ENCODE assay signal across 1 cellular context in the genomic region with DNA sequence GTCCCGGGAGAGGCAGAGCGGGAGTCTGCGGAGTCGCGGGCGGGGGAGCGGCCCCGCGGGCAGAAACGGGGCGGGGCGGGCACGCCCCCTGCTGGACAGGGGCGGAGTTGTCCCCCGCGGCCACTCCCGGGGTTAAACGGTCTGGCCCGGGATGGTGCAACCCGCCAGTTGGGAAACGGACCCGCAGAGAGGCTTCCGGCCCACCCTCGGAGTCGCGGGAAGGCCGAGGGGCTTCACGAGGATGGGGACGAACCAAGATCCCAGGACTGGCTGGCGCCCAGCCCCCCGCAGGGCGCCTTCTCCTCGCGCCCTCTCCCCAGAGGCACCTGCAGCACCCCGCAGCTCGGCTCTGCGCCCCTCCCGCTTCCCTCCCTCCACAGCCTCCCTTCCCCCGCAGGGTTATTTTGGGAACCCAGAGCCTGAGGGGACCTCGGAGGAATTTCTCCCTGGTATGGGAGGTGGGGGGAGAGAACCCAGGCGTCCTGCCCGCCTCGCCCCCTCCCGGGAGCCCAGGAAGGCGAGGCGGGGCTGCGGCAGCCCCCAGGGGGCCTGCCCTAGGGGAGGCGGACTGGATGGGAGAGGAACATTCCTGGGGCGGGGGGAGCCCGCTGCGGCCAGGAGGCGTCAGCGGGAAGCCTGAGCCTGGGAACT.
TF ChIP-seq lines count a peak whose summit lies in the region.

No MANE protein-coding gene starts in this region.

TF ChIP-seq in WTC11, 78 proteins besides CTCF, POLR2A, EP300 and RAD21 (continued from another document and continues in another):
- TF ChIP-seq, protein P1, sequence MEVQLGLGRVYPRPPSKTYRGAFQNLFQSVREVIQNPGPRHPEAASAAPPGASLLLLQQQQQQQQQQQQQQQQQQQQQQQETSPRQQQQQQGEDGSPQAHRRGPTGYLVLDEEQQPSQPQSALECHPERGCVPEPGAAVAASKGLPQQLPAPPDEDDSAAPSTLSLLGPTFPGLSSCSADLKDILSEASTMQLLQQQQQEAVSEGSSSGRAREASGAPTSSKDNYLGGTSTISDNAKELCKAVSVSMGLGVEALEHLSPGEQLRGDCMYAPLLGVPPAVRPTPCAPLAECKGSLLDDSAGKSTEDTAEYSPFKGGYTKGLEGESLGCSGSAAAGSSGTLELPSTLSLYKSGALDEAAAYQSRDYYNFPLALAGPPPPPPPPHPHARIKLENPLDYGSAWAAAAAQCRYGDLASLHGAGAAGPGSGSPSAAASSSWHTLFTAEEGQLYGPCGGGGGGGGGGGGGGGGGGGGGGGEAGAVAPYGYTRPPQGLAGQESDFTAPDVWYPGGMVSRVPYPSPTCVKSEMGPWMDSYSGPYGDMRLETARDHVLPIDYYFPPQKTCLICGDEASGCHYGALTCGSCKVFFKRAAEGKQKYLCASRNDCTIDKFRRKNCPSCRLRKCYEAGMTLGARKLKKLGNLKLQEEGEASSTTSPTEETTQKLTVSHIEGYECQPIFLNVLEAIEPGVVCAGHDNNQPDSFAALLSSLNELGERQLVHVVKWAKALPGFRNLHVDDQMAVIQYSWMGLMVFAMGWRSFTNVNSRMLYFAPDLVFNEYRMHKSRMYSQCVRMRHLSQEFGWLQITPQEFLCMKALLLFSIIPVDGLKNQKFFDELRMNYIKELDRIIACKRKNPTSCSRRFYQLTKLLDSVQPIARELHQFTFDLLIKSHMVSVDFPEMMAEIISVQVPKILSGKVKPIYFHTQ (CRISPR knock-in tag; IDR thresholded peaks at IDR 0.05), result no peak
- TF ChIP-seq TEAD1 (CRISPR knock-in tag; IDR thresholded peaks at IDR 0.05) (no peak), ETV6 (CRISPR knock-in tag; IDR thresholded peaks at IDR 0.05) (peak; percentile 60; the same call in 1 of the 2 replicates), NFE2L1 (CRISPR knock-in tag; IDR thresholded peaks at IDR 0.05) (no peak), NFYB (CRISPR knock-in tag; conservative IDR thresholded peaks at IDR 0.05; ENCODE audit: low read depth) (no peak), ZBTB21 (CRISPR knock-in tag; IDR thresholded peaks at IDR 0.05; ENCODE audit: borderline replicate concordance) (no peak), ZNF263 (CRISPR knock-in tag; IDR thresholded peaks at IDR 0.05; ENCODE audit: low read depth) (no peak), E2F4 (CRISPR knock-in tag; IDR thresholded peaks at IDR 0.05; ENCODE audit: borderline replicate concordance, low read depth) (no peak), USF2 (CRISPR knock-in tag; IDR thresholded peaks at IDR 0.05) (no peak), PRRX2 (CRISPR knock-in tag; IDR thresholded peaks at IDR 0.05) (no peak), RORB (CRISPR knock-in tag; IDR thresholded peaks at IDR 0.05) (no peak), KAT7 (CRISPR knock-in tag; IDR thresholded peaks at IDR 0.05; ENCODE audit: borderline replicate concordance) (no peak), EMX1 (CRISPR knock-in tag; IDR thresholded peaks at IDR 0.05) (no peak), FOXP4 (CRISPR knock-in tag; IDR thresholded peaks at IDR 0.05) (no peak), ZNF671 (CRISPR knock-in tag; IDR thresholded peaks at IDR 0.05) (no peak), NR3C1 (CRISPR knock-in tag; conservative IDR thresholded peaks at IDR 0.05; ENCODE audit: low read depth) (no peak), E2F1 (CRISPR knock-in tag; IDR thresholded peaks at IDR 0.05) (no peak), ZNF138 (CRISPR knock-in tag; conservative IDR thresholded peaks at IDR 0.05) (no peak), HMGXB4 (CRISPR knock-in tag; IDR thresholded peaks at IDR 0.05) (peak; percentile 85), SP1 (CRISPR knock-in tag; conservative IDR thresholded peaks at IDR 0.05) (peak; percentile 51), CREM (CRISPR knock-in tag; IDR thresholded peaks at IDR 0.05) (no peak), ZNF425 (CRISPR knock-in tag; conservative IDR thresholded peaks at IDR 0.05) (no peak), GRHL2 (CRISPR knock-in tag; IDR thresholded peaks at IDR 0.05; ENCODE audit: insufficient replicate concordance, severe bottlenecking) (no peak), ZNF396 (CRISPR knock-in tag; IDR thresholded peaks at IDR 0.05; ENCODE audit: borderline replicate concordance) (no peak), OVOL2 (CRISPR knock-in tag; IDR thresholded peaks at IDR 0.05; ENCODE audit: borderline replicate concordance) (no peak), CREB1 (CRISPR knock-in tag; IDR thresholded peaks at IDR 0.05) (no peak)
- TF ChIP-seq, protein P2, sequence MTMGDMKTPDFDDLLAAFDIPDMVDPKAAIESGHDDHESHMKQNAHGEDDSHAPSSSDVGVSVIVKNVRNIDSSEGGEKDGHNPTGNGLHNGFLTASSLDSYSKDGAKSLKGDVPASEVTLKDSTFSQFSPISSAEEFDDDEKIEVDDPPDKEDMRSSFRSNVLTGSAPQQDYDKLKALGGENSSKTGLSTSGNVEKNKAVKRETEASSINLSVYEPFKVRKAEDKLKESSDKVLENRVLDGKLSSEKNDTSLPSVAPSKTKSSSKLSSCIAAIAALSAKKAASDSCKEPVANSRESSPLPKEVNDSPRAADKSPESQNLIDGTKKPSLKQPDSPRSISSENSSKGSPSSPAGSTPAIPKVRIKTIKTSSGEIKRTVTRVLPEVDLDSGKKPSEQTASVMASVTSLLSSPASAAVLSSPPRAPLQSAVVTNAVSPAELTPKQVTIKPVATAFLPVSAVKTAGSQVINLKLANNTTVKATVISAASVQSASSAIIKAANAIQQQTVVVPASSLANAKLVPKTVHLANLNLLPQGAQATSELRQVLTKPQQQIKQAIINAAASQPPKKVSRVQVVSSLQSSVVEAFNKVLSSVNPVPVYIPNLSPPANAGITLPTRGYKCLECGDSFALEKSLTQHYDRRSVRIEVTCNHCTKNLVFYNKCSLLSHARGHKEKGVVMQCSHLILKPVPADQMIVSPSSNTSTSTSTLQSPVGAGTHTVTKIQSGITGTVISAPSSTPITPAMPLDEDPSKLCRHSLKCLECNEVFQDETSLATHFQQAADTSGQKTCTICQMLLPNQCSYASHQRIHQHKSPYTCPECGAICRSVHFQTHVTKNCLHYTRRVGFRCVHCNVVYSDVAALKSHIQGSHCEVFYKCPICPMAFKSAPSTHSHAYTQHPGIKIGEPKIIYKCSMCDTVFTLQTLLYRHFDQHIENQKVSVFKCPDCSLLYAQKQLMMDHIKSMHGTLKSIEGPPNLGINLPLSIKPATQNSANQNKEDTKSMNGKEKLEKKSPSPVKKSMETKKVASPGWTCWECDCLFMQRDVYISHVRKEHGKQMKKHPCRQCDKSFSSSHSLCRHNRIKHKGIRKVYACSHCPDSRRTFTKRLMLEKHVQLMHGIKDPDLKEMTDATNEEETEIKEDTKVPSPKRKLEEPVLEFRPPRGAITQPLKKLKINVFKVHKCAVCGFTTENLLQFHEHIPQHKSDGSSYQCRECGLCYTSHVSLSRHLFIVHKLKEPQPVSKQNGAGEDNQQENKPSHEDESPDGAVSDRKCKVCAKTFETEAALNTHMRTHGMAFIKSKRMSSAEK (CRISPR knock-in tag; IDR thresholded peaks at IDR 0.05; ENCODE audit: borderline replicate concordance), result no peak
- TF ChIP-seq, protein P3, sequence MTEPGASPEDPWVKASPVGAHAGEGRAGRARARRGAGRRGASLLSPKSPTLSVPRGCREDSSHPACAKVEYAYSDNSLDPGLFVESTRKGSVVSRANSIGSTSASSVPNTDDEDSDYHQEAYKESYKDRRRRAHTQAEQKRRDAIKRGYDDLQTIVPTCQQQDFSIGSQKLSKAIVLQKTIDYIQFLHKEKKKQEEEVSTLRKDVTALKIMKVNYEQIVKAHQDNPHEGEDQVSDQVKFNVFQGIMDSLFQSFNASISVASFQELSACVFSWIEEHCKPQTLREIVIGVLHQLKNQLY (CRISPR knock-in tag; IDR thresholded peaks at IDR 0.05), result no peak
- TF ChIP-seq, protein P4, sequence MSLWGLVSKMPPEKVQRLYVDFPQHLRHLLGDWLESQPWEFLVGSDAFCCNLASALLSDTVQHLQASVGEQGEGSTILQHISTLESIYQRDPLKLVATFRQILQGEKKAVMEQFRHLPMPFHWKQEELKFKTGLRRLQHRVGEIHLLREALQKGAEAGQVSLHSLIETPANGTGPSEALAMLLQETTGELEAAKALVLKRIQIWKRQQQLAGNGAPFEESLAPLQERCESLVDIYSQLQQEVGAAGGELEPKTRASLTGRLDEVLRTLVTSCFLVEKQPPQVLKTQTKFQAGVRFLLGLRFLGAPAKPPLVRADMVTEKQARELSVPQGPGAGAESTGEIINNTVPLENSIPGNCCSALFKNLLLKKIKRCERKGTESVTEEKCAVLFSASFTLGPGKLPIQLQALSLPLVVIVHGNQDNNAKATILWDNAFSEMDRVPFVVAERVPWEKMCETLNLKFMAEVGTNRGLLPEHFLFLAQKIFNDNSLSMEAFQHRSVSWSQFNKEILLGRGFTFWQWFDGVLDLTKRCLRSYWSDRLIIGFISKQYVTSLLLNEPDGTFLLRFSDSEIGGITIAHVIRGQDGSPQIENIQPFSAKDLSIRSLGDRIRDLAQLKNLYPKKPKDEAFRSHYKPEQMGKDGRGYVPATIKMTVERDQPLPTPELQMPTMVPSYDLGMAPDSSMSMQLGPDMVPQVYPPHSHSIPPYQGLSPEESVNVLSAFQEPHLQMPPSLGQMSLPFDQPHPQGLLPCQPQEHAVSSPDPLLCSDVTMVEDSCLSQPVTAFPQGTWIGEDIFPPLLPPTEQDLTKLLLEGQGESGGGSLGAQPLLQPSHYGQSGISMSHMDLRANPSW (CRISPR knock-in tag; conservative IDR thresholded peaks at IDR 0.05; ENCODE audit: low read depth), result no peak
- TF ChIP-seq, protein P5, sequence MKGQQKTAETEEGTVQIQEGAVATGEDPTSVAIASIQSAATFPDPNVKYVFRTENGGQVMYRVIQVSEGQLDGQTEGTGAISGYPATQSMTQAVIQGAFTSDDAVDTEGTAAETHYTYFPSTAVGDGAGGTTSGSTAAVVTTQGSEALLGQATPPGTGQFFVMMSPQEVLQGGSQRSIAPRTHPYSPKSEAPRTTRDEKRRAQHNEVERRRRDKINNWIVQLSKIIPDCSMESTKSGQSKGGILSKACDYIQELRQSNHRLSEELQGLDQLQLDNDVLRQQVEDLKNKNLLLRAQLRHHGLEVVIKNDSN (CRISPR knock-in tag; IDR thresholded peaks at IDR 0.05), result no peak
